In genomic region chr6:28280595-28281287, GRCh38 we compare ENCODE assay signal across 8 cellular contexts. TPM values are rescaled to one million over a fixed set of nuclear protein-coding genes. Genes with fewer than 3 reads are reported as not detected.
A peak's percentile ranks its signal among the peaks of the same experiment; 100 is the strongest.
DNase-seq lines count a peak whose midpoint lies in the region; ATAC-seq, FAIRE-seq and TF ChIP-seq lines count a peak whose summit lies in the region.

No MANE protein-coding gene starts in this region.

- no peaks in the 10 kb centered on the region for H3K4me1 ChIP-seq in BE2C

- no peaks in the 10 kb centered on the region for H3K9me3 ChIP-seq in BE2C

- no peak for FAIRE-seq in GM12892 (lab: Jason Lieb, UNC)

- no peak for TF ChIP-seq POLR2A in GM12892 (IDR thresholded peaks at IDR 0.05; ENCODE audit: low read depth, low read length)

- H3K27me3 ChIP-seq in BE2C, result no peaks in the 10 kb centered on the region

- H3K27ac ChIP-seq in substantia nigra (ENCODE audit: low read depth, low read length, poor library complexity, severe bottlenecking), result no peak overlapping the region

- TF ChIP-seq CTCF in BE2C (IDR thresholded peaks at IDR 0.05; ENCODE audit: low read depth, low read length) (no peak), LNCaP clone FGC (IDR thresholded peaks at IDR 0.05; ENCODE audit: control insufficient read depth, extremely low read depth, insufficient read depth) (no peak), choroid plexus epithelial cell (conservative IDR thresholded peaks at IDR 0.05; ENCODE audit: low read depth, low read length) (no peak)

- H3K9me3 Mint-ChIP-seq in naive thymus-derived CD8-positive, alpha-beta T cell, result peaks cover 0 to 14% (median 0%) of the 10 kb centered on the region in 9 donors

- peaks cover 9 to 14% (median 12%) of the 10 kb centered on the region in 4 donors for H3K4me1 Mint-ChIP-seq in naive thymus-derived CD8-positive, alpha-beta T cell

- no peak for ATAC-seq in naive thymus-derived CD8-positive, alpha-beta T cell
- ATAC-seq in HG02870 (IDR thresholded peaks at IDR 0.05; ENCODE audit: unreplicated experiment), result no peak
- ATAC-seq in HG02610 (IDR thresholded peaks at IDR 0.05; ENCODE audit: unreplicated experiment), result no peak

- H3K4me3 Mint-ChIP-seq in naive thymus-derived CD8-positive, alpha-beta T cell, result peak overlapping the region; percentile 75 to 90 (median 80)

- peaks cover 23% of the 10 kb centered on the region for H3K36me3 ChIP-seq in BE2C

- H3K4me3 ChIP-seq in BE2C (ENCODE audit: low read depth, low read length) (peak overlapping the region; percentile 95), LNCaP clone FGC (ENCODE audit: low read depth, low read length) (peak overlapping the region; percentile 52), choroid plexus epithelial cell (ENCODE audit: low read depth, low read length) (peak overlapping the region; percentile 70)

- DNase-seq in BE2C, result no peak
- no peak for DNase-seq in LNCaP clone FGC (ENCODE audit: low read depth)
- no peak for DNase-seq in choroid plexus epithelial cell (ENCODE audit: low read depth)
- no peak for DNase-seq in naive thymus-derived CD8-positive, alpha-beta T cell
- DNase-seq in substantia nigra (lab: John Stamatoyannopoulos, UW), result no peak
- DNase-seq in GM12892 (ENCODE audit: insufficient read length), result no peak

- peaks cover 19 to 24% (median 20%) of the 10 kb centered on the region in 3 donors for H3K36me3 Mint-ChIP-seq in naive thymus-derived CD8-positive, alpha-beta T cell

- POLR2A ChIA-PET in naive thymus-derived CD8-positive, alpha-beta T cell (lab: Charles Lee), result interaction anchor here (1.4 kb wide), 1 partner anchor 14 kb away, joined by 7 read pairs; the partner anchor contains the start of gene ZSCAN26

- peak overlapping the region in 1 of 10 donors; percentile 8 for H3K27ac Mint-ChIP-seq in naive thymus-derived CD8-positive, alpha-beta T cell

- peaks cover 17 to 32% (median 18%) of the 10 kb centered on the region in 5 donors for H3K27me3 Mint-ChIP-seq in naive thymus-derived CD8-positive, alpha-beta T cell

RNA-seq across cellular contexts. Expression of gene PGBD1, which starts 0.6 kb away (rescaled TPM):
- 6.2 TPM for polyA plus RNA-seq in BE2C (2012; ENCODE audit: insufficient read depth, insufficient read length, low read depth)
- total RNA-seq in naive thymus-derived CD8-positive, alpha-beta T cell, result 1 to 10 TPM; 2.4 to 2.5 TPM
- 1 to 10 TPM in 1 of 3 donors, under 1 TPM in 2; 0.45 to 1.2 (median 0.87) TPM for polyA plus RNA-seq in naive thymus-derived CD8-positive, alpha-beta T cell
- 3.0 TPM for polyA plus RNA-seq in GM12892 (2012; ENCODE audit: missing spikeins)

RNA-seq across cellular contexts. Expression of gene ZSCAN26, which starts 13.8 kb away (rescaled TPM):
- 10.6 TPM for polyA plus RNA-seq in BE2C (2012; ENCODE audit: insufficient read depth, insufficient read length, low read depth)
- total RNA-seq in naive thymus-derived CD8-positive, alpha-beta T cell, result 10 to 100 TPM; 22.0 to 26.8 TPM
- 10 to 100 TPM; 14.3 to 16.1 (median 14.7) TPM for polyA plus RNA-seq in naive thymus-derived CD8-positive, alpha-beta T cell
- 9.0 TPM for polyA plus RNA-seq in GM12892 (2012; ENCODE audit: missing spikeins)

RNA-seq across cellular contexts. Expression of gene NKAPL, which starts 21.6 kb away (rescaled TPM):
- polyA plus RNA-seq in BE2C (2012; ENCODE audit: insufficient read depth, insufficient read length, low read depth), result 0.45 TPM
- 1 to 10 TPM; 1.2 to 1.7 TPM for total RNA-seq in naive thymus-derived CD8-positive, alpha-beta T cell
- polyA plus RNA-seq in naive thymus-derived CD8-positive, alpha-beta T cell, result under 1 TPM in 1 of 3 donors, not detected in 2; 0.26 TPM
- not detected for polyA plus RNA-seq in GM12892 (2012; ENCODE audit: missing spikeins)

RNA-seq across cellular contexts. Expression of gene ZKSCAN4, which starts 28.7 kb away (rescaled TPM):
- polyA plus RNA-seq in BE2C (2012; ENCODE audit: insufficient read depth, insufficient read length, low read depth), result 5.4 TPM
- total RNA-seq in naive thymus-derived CD8-positive, alpha-beta T cell, result 10 to 100 TPM; 10.5 to 11.4 TPM
- 1 to 10 TPM; 3.4 to 7.1 (median 4.1) TPM for polyA plus RNA-seq in naive thymus-derived CD8-positive, alpha-beta T cell
- polyA plus RNA-seq in GM12892 (2012; ENCODE audit: missing spikeins), result 3.9 TPM

RNA-seq across cellular contexts. Expression of gene ZSCAN31, which starts 55.2 kb away (rescaled TPM):
- 3.4 TPM for polyA plus RNA-seq in BE2C (2012; ENCODE audit: insufficient read depth, insufficient read length, low read depth)
- 1 to 10 TPM; 1.8 to 2.8 TPM for total RNA-seq in naive thymus-derived CD8-positive, alpha-beta T cell
- polyA plus RNA-seq in naive thymus-derived CD8-positive, alpha-beta T cell, result 1 to 10 TPM in 1 of 3 donors, under 1 TPM in 2; 0.79 to 1.0 (median 0.98) TPM
- 1.6 TPM for polyA plus RNA-seq in GM12892 (2012; ENCODE audit: missing spikeins)
